8 cellular contexts compared by ENCODE assay signal in genomic region chr11:46315033-46315738, GRCh38. TPM values are rescaled to one million over a fixed set of nuclear protein-coding genes. Genes with fewer than 3 reads are reported as not detected.
DNase-seq lines count a peak whose midpoint lies in the region; ATAC-seq and TF ChIP-seq lines count a peak whose summit lies in the region.

No MANE protein-coding gene starts in this region.

- H3K36me3 Mint-ChIP-seq in activated T-helper 2 cell treated with anti-CD3 and anti-CD28 coated beads, Interferon-gamma antibody, Interleukin-2, Interleukin-4, amounts not matched to agents 10 μg/mL and 5 μg/mL and 100 μg/mL, durations not matched to agents 14 hours and 24 hours and 36 hours (ENCODE audit: low read depth), result no peaks in the 10 kb centered on the region

- WGBS in gastroesophageal sphincter (ENCODE audit: low coverage in 1 of 2), 2 donors, result 40 to 58% methylated on average over 7 of the region's 16 CpGs

- peaks cover 15% of the 10 kb centered on the region for H3K4me1 Mint-ChIP-seq in activated T-helper 2 cell treated with anti-CD3 and anti-CD28 coated beads, Interferon-gamma antibody, Interleukin-2, Interleukin-4, amounts not matched to agents 10 μg/mL and 5 μg/mL and 100 μg/mL, durations not matched to agents 14 hours and 24 hours and 36 hours (ENCODE audit: low read depth)

- peak in 3 of 4 experiments; percentile 62 to 86 (median 84) for TF ChIP-seq CTCF in gastroesophageal sphincter (IDR thresholded peaks at IDR 0.05)

- no peaks in the 10 kb centered on the region for H3K27me3 Mint-ChIP-seq in activated T-helper 2 cell treated with anti-CD3 and anti-CD28 coated beads, Interferon-gamma antibody, Interleukin-2, Interleukin-4, amounts not matched to agents 10 μg/mL and 5 μg/mL and 100 μg/mL, durations not matched to agents 14 hours and 24 hours and 36 hours (ENCODE audit: low read depth)

- no peak overlapping the region for H3K4me3 Mint-ChIP-seq in activated T-helper 2 cell treated with anti-CD3 and anti-CD28 coated beads, Interferon-gamma antibody, Interleukin-2, Interleukin-4, amounts not matched to agents 10 μg/mL and 5 μg/mL and 100 μg/mL, durations not matched to agents 14 hours and 24 hours and 36 hours (ENCODE audit: low read depth)

- ATAC-seq in gastroesophageal sphincter, result peak; percentile 59
- no peak for ATAC-seq in GM18520 (IDR thresholded peaks at IDR 0.05; ENCODE audit: unreplicated experiment)
- ATAC-seq in GM21737 (IDR thresholded peaks at IDR 0.05; ENCODE audit: unreplicated experiment), result no peak

- H3K4me1 ChIP-seq in SJCRH30, result no peaks in the 10 kb centered on the region
- peaks cover 0 to 9% (median 0%) of the 10 kb centered on the region in 3 donors for H3K4me1 ChIP-seq in gastroesophageal sphincter

- TF ChIP-seq EP300 in gastroesophageal sphincter (IDR thresholded peaks at IDR 0.05), result no peak

- no peaks in the 10 kb centered on the region for H3K9me3 Mint-ChIP-seq in activated T-helper 2 cell treated with anti-CD3 and anti-CD28 coated beads, Interferon-gamma antibody, Interleukin-2, Interleukin-4, amounts not matched to agents 10 μg/mL and 5 μg/mL and 100 μg/mL, durations not matched to agents 14 hours and 24 hours and 36 hours

- H3K27ac ChIP-seq in SJCRH30, result no peak overlapping the region
- no peak overlapping the region for H3K27ac ChIP-seq in gastroesophageal sphincter

- no peak overlapping the region for H3K4me3 ChIP-seq in SJCRH30
- no peak overlapping the region for H3K4me3 ChIP-seq in gastroesophageal sphincter

- H3K36me3 ChIP-seq in SJCRH30, result no peaks in the 10 kb centered on the region
- peaks cover 0 to 7% of the 10 kb centered on the region in 2 donors for H3K36me3 ChIP-seq in gastroesophageal sphincter

- H3K27me3 ChIP-seq in SJCRH30 (no peaks in the 10 kb centered on the region), gastroesophageal sphincter (no peaks in the 10 kb centered on the region)

- H3K9me3 ChIP-seq in SJCRH30 (replicated peaks) (no peaks in the 10 kb centered on the region), gastroesophageal sphincter (no peaks in the 10 kb centered on the region)

- H3K27ac Mint-ChIP-seq in activated T-helper 2 cell treated with anti-CD3 and anti-CD28 coated beads, Interferon-gamma antibody, Interleukin-2, Interleukin-4, amounts not matched to agents 10 μg/mL and 5 μg/mL and 100 μg/mL, durations not matched to agents 14 hours and 24 hours and 36 hours, result no peak overlapping the region

- intact Hi-C loops in activated T-helper 2 cell treated with anti-CD3 and anti-CD28 coated beads, Interferon-gamma antibody, Interleukin-2, Interleukin-4, amounts not matched to agents 10 μg/mL and 5 μg/mL and 100 μg/mL, durations not matched to agents 14 hours and 24 hours and 36 hours (cut with micrococcal nuclease), result loop anchor here (2.0 to 10.0 kb wide), 3 partner anchors 76 to 350 kb away; partner anchors contain the start of gene PHF21A

- DNase-seq in DMS114 treated with DMSO at 0.1 percent for 48 hours (lab: John Stamatoyannopoulos, UW; ENCODE audit: unreplicated experiment) (peak; percentile 22), HUDEP-2 (lab: John Stamatoyannopoulos, UW; ENCODE audit: unreplicated experiment in 76 of 76) (peak in 72 of 76 experiments; percentile 14 to 82 (median 64)), SJCRH30 (peak; percentile 82 to 90), retina (peak; percentile 62)
- DNase-seq in activated T-helper 2 cell treated with anti-CD3 and anti-CD28 coated beads, Interferon-gamma antibody, Interleukin-2, Interleukin-4, amounts not matched to agents 10 μg/mL and 5 μg/mL and 100 μg/mL, durations not matched to agents 14 hours and 24 hours and 36 hours (ENCODE audit: low spot score), result peak; percentile 52

- no peak for TF ChIP-seq POLR2A in gastroesophageal sphincter (IDR thresholded peaks at IDR 0.05)

RNA-seq across cellular contexts. Expression of gene DGKZ, which starts 32.1 kb away (rescaled TPM):
- total RNA-seq in SJCRH30 (2014; rRNA removed; shearing (Covaris generic)), result 34.2 and 42.1 TPM in 2 replicates
- total RNA-seq in activated T-helper 2 cell treated with anti-CD3 and anti-CD28 coated beads, Interferon-gamma antibody, Interleukin-2, Interleukin-4, amounts not matched to agents 10 μg/mL and 5 μg/mL and 100 μg/mL, durations not matched to agents 14 hours and 24 hours and 36 hours, result 82.3 and 86.1 TPM in 2 replicates
- total RNA-seq in gastroesophageal sphincter, result 10 to 100 TPM; 39.2 to 78.8 (median 46.5) TPM

RNA-seq across cellular contexts. Expression of gene CREB3L1, which starts 37.7 kb away (rescaled TPM):
- 0.30 and 0.34 TPM in 2 replicates for total RNA-seq in SJCRH30 (2014; rRNA removed; shearing (Covaris generic))
- not detected in 2 replicates for total RNA-seq in activated T-helper 2 cell treated with anti-CD3 and anti-CD28 coated beads, Interferon-gamma antibody, Interleukin-2, Interleukin-4, amounts not matched to agents 10 μg/mL and 5 μg/mL and 100 μg/mL, durations not matched to agents 14 hours and 24 hours and 36 hours
- 1 to 10 TPM in 3 of 4 donors, under 1 TPM in 1; 0.81 to 5.2 (median 1.7) TPM for total RNA-seq in gastroesophageal sphincter

Comparison
In these comparisons a context has a peak if more than half of its experiments do, and no peak if none do; other contexts are left out.
1. DNase-seq: peak in every context shown above with its lines; median percentile 86 in SJCRH30; 64 in HUDEP-2; 62 in retina; 52 in activated T-helper 2 cell treated with anti-CD3 and anti-CD28 coated beads, Interferon-gamma antibody, Interleukin-2, Interleukin-4, amounts not matched to agents 10 μg/mL and 5 μg/mL and 100 μg/mL, durations not matched to agents 14 hours and 24 hours and 36 hours; 22 in DMS114 treated with DMSO at 0.1 percent for 48 hours.